Comparison of ENCODE assay signal across 8 cellular contexts in genomic region chr10:88990528-88991160, GRCh38. TPM values are rescaled to one million over a fixed set of nuclear protein-coding genes. Genes with fewer than 3 reads are reported as not detected.
DNase-seq lines count a peak whose midpoint lies in the region; ATAC-seq lines count a peak whose summit lies in the region.

Gene FAS (plus strand): TSS chr10:88990798. CDS start chr10:88990877, 79 bp downstream.

- H3K9ac ChIP-seq in ES-I3 (ENCODE audit: low read depth, low read length): peak within 1 kb of the TSS; percentile 87

- no peaks in the 10 kb centered on the region for H3K9me3 ChIP-seq in ES-I3 (ENCODE audit: control insufficient read depth, insufficient read depth, low read length)

- 0 out of 2 replicates have a peak, but pooled peaks cover 13% of the 10 kb centered on the region for H3K4me1 ChIP-seq in ES-I3 (ENCODE audit: insufficient read depth, low read length)

- ATAC-seq in GM21825 (IDR thresholded peaks at IDR 0.05; ENCODE audit: unreplicated experiment): peak; percentile 63

- DNase-seq in LHCN-M2 (ENCODE audit: low read depth) (peak; percentile 81), kidney glomerular epithelial cell (lab: John Stamatoyannopoulos, UW) (peak; percentile 88), SK-N-DZ (ENCODE audit: low spot score) (no peak)
- peak; percentile 62 for DNase-seq in activated CD4-positive, CD25-positive, alpha-beta regulatory T cell treated with anti-CD3 and anti-CD28 coated beads, Interleukin-2, amount 50 U/mL, for 16 hours (ENCODE audit: low read depth, low spot score)
- peak; percentile 87 for DNase-seq in central memory CD4-positive, alpha-beta T cell
- DNase-seq in stimulated activated CD4-positive, alpha-beta T cell treated with anti-CD3 and anti-CD28 coated beads, Interleukin-1b, Interleukin-23, amount 100 ng/mL, for 4 hours (ENCODE audit: low read depth in 2 of 2): peak; percentile 63 to 69

- H3K36me3 ChIP-seq in ES-I3 (ENCODE audit: insufficient read depth, low read length): no peaks in the 10 kb centered on the region

RNA-seq across cellular contexts. Expression of gene FAS, which starts in this region (rescaled TPM):
- total RNA-seq in LHCN-M2 (2014; rRNA removed): 55.0 and 55.7 TPM in 2 replicates
- polyA plus RNA-seq in LHCN-M2 (2012): 13.9 TPM
- polyA plus RNA-seq in SK-N-DZ (2014; cell fraction: cytosol; rRNA removed): 0.22 and 1.0 TPM in 2 replicates
- polyA plus RNA-seq in SK-N-DZ (2014; cell fraction: nucleus; rRNA removed): 0.96 and 2.4 TPM in 2 replicates
